ENCODE assay signal across 12 cellular contexts in genomic region chr15:79640206-79640605, GRCh38.
DNase-seq lines count a peak whose midpoint lies in the region; ATAC-seq and TF ChIP-seq lines count a peak whose summit lies in the region.
"Had no signal": no experiment of that assay in that cellular context is flagged by ENCODE, and none has a peak within 500 bp of the region (broad histone marks: within the 10 kb centered on the region; RNA-seq: fewer than 3 reads in every experiment).

No MANE protein-coding gene starts in this region.

- CTCF ChIA-PET in mammary epithelial cell (lab: Charles Lee; ENCODE audit: low non-redundant PET) = no interaction called here

- H3K4me3 ChIP-seq in mammary epithelial cell (replicated peaks in 1 of 3; ENCODE audit: insufficient read depth in 1 of 3, low read depth in 2 of 3, low read length in 3 of 3) = no peak overlapping the region
- H3K4me3 ChIP-seq in kidney epithelial cell (ENCODE audit: low read depth, low read length) = no peak overlapping the region

- no peak for ATAC-seq in GM18858 (IDR thresholded peaks at IDR 0.05; ENCODE audit: unreplicated experiment)
- ATAC-seq: CD8-positive, alpha-beta T cell had no signal

- intact Hi-C loops in mammary epithelial cell (cut with micrococcal nuclease) = no loop called here
- intact Hi-C loops in posterior cingulate gyrus (cut with DNase I) = no loop called here

- no peak overlapping the region for H3K4me2 ChIP-seq in mammary epithelial cell (ENCODE audit: insufficient read depth, low read depth, low read length)

- H3K27me3 ChIP-seq in mammary epithelial cell (ENCODE audit: insufficient read depth, low read length) (no peaks in the 10 kb centered on the region), kidney epithelial cell (ENCODE audit: control insufficient read depth, insufficient read depth, low read length) (no peaks in the 10 kb centered on the region)

- no peaks in the 10 kb centered on the region for H4K20me1 ChIP-seq in mammary epithelial cell (ENCODE audit: insufficient read depth, low read length)

- in situ Hi-C loops in mammary epithelial cell (cut with MboI; ENCODE audit: low sequenced_read_pairs in 2 of 2) = no loop called here

- no peaks in the 10 kb centered on the region for H3K36me3 ChIP-seq in mammary epithelial cell (ENCODE audit: insufficient read depth, low read length)
- no peaks in the 10 kb centered on the region for H3K36me3 ChIP-seq in kidney epithelial cell (ENCODE audit: control insufficient read depth, insufficient read depth, low read length)

- no peak overlapping the region for H3K9ac ChIP-seq in mammary epithelial cell (ENCODE audit: insufficient read depth, low read length)

- TF ChIP-seq CTCF in AG09319 (IDR thresholded peaks at IDR 0.05; ENCODE audit: low read depth, low read length) = no peak
- no peak for TF ChIP-seq CTCF in mammary epithelial cell (conservative IDR thresholded peaks at IDR 0.05 in 1 of 2, IDR thresholded peaks at IDR 0.05 in 1 of 2; ENCODE audit: extremely low read depth in 1 of 2, insufficient read depth in 1 of 2, low read depth in 1 of 2, low read length in 2 of 2)
- TF ChIP-seq CTCF in kidney epithelial cell (IDR thresholded peaks at IDR 0.05; ENCODE audit: insufficient read depth, low read length, poor library complexity, severe bottlenecking) = no peak

- DNase-seq in AG09319 (ENCODE audit: extremely low read depth, low read depth) (peak; percentile 18), LHCN-M2 (ENCODE audit: low read depth) (peak; percentile 91), mammary epithelial cell (peak; percentile 25), kidney epithelial cell (ENCODE audit: low read depth) (peak; percentile 56), retina (no peak), hippocampal formation (lab: John Stamatoyannopoulos, UW) (no peak), posterior cingulate gyrus (no peak)
- DNase-seq: CD8-positive, alpha-beta T cell; central memory CD4-positive, alpha-beta T cell; NCI-H524 treated with DMSO at 0.1 percent for 48 hours; substantia nigra had no signal

- no peak overlapping the region for H3K27ac ChIP-seq in mammary epithelial cell (ENCODE audit: insufficient read depth, low read depth, low read length)

- no peak overlapping the region for H2AFZ ChIP-seq in mammary epithelial cell (ENCODE audit: low read depth, low read length)

- H3K9me3 ChIP-seq in mammary epithelial cell (replicated peaks; ENCODE audit: insufficient read depth, low read length) = no peaks in the 10 kb centered on the region

- 47% methylated on average over 3 of the region's 3 CpGs for WGBS in mammary epithelial cell (ENCODE audit: low coverage, missing lambda C conversion rate)

- dilution Hi-C loops in mammary epithelial cell (cut with HindIII; ENCODE audit: low sequenced_read_pairs) = no loop called here

- H3K79me2 ChIP-seq in mammary epithelial cell (ENCODE audit: insufficient read depth, low read length) = no peaks in the 10 kb centered on the region

- no TSS peak for BruUV-seq in mammary epithelial cell (replicated peaks; lab: Mats Ljungman, UMichigan)

- H3K4me1 ChIP-seq in mammary epithelial cell (ENCODE audit: insufficient read depth, low read length) = no peaks in the 10 kb centered on the region

Comparison
In these comparisons a context has a peak if more than half of its experiments do, and no peak if none do; other contexts are left out.
1. DNase-seq: peak in AG09319 (single experiment), LHCN-M2 (single experiment), mammary epithelial cell (single experiment) and kidney epithelial cell (single experiment); none in retina (single experiment), hippocampal formation (0 of 2) and posterior cingulate gyrus (0 of 10).